ENCODE assay signal across 1 cellular context in genomic region chr1:34924759-34925555, GRCh38.
TF ChIP-seq lines count a peak whose summit lies in the region.

No MANE protein-coding gene starts in this region.

TF ChIP-seq in K562, 482 proteins besides CTCF, POLR2A, EP300 and RAD21 (continued from another document and continues in another):
- TF ChIP-seq RBBP5 (IDR thresholded peaks at IDR 0.05; ENCODE audit: borderline replicate concordance, insufficient read depth, low read length, poor library complexity, severe bottlenecking), result no peak
- TF ChIP-seq NR4A1 (CRISPR knock-in tag; IDR thresholded peaks at IDR 0.05), result no peak
- TF ChIP-seq NR4A1 (tag; IDR thresholded peaks at IDR 0.05), result 0 out of 2 replicates have a peak, but pooled peaks have one; percentile 39
- no peak for TF ChIP-seq ZNF445 (CRISPR knock-in tag; IDR thresholded peaks at IDR 0.05; ENCODE audit: low read depth)
- TF ChIP-seq IRF9 (tag; IDR thresholded peaks at IDR 0.05), result no peak
- TF ChIP-seq ZNF609 (CRISPR knock-in tag; IDR thresholded peaks at IDR 0.05; ENCODE audit: borderline replicate concordance), result peak; percentile 35; the same call in 1 of the 2 replicates
- peak; percentile 93 for TF ChIP-seq ZNF589 (CRISPR knock-in tag; IDR thresholded peaks at IDR 0.05; ENCODE audit: low read depth)
- no peak for TF ChIP-seq MCM2 (IDR thresholded peaks at IDR 0.05; ENCODE audit: low read depth)
- no peak for TF ChIP-seq CCNT2 (IDR thresholded peaks at IDR 0.05; ENCODE audit: borderline replicate concordance, extremely low read depth, insufficient read length, low read depth, low read length)
- TF ChIP-seq CHD7 (IDR thresholded peaks at IDR 0.05; ENCODE audit: low read depth, low read length), result no peak
- no peak for TF ChIP-seq DNMT1 (IDR thresholded peaks at IDR 0.05)
- TF ChIP-seq KLF16 (IDR thresholded peaks at IDR 0.05), result no peak
- no peak for TF ChIP-seq ZNF3 (CRISPR knock-in tag; IDR thresholded peaks at IDR 0.05)
- no peak for TF ChIP-seq MGA (IDR thresholded peaks at IDR 0.05)
- peak; percentile 33; the same call in 1 of the 2 replicates for TF ChIP-seq JUN (IDR thresholded peaks at IDR 0.05; ENCODE audit: borderline replicate concordance, low read depth, low read length)
- TF ChIP-seq JUN (CRISPR knock-in tag; IDR thresholded peaks at IDR 0.05; ENCODE audit: borderline replicate concordance), result peak; percentile 77; the same call in 1 of the 2 replicates
- no peak for TF ChIP-seq EWSR1 (IDR thresholded peaks at IDR 0.05; ENCODE audit: borderline replicate concordance, low read depth, partially characterized antibody)
- TF ChIP-seq EZH2 (IDR thresholded peaks at IDR 0.05; ENCODE audit: borderline replicate concordance, low read depth, low read length), result no peak
- peak; percentile 98 for TF ChIP-seq ZNF197 (CRISPR knock-in tag; IDR thresholded peaks at IDR 0.05; ENCODE audit: low read depth)
- no peak for TF ChIP-seq NFATC3 (IDR thresholded peaks at IDR 0.05)
- no peak for TF ChIP-seq BDP1 (IDR thresholded peaks at IDR 0.05; ENCODE audit: insufficient read depth, insufficient read length)
- no peak for TF ChIP-seq ETS2 (tag; IDR thresholded peaks at IDR 0.05; ENCODE audit: borderline replicate concordance, poor library complexity, severe bottlenecking)
- no peak for TF ChIP-seq RUNX1 (IDR thresholded peaks at IDR 0.05; ENCODE audit: low read depth)
